1 cellular context compared by ENCODE assay signal in the genomic region with DNA sequence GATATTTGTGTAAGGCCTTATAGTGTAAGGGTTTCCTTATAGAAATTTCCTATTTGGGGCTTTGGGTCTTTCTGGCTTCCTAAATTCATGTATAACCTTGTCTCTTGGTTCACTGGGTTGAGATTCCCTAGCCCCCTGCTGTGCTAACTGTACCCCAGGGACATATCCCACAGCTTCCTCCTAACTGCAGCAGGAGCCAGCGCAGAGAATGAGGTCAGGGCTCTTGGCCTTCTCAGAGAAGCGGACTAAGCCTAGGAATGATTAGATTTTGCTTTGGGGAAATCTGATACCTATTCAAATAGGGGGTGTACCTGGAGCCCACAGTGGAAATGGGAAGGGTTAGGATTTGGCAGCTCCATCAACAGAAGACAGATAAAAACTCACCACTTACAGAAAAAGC.
TF ChIP-seq lines count a peak whose summit lies in the region.

No MANE protein-coding gene starts in this region.

TF ChIP-seq in HEK293, 187 proteins besides CTCF, POLR2A, EP300 and RAD21 (continued from another document):
- no peak for TF ChIP-seq RBAK (tag by site-specific recombination; IDR thresholded peaks at IDR 0.05)
- TF ChIP-seq, protein P1, sequence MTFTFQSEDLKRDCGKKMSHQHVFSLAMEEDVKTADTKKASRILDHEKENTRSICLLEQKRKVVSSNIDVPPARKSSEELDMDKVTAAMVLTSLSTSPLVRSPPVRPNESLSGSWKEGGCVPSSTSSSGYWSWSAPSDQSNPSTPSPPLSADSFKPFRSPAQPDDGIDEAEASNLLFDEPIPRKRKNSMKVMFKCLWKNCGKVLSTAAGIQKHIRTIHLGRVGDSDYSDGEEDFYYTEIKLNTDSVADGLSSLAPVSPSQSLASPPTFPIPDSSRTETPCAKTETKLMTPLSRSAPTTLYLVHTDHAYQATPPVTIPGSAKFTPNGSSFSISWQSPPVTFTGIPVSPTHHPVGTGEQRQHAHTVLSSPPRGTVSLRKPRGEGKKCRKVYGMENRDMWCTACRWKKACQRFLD (tag by site-specific recombination; IDR thresholded peaks at IDR 0.05), result no peak
- 0 out of 2 replicates have a peak, but pooled peaks have one; percentile 26 for TF ChIP-seq GLIS1 (tag by site-specific recombination; IDR thresholded peaks at IDR 0.05)
- TF ChIP-seq ZNF514 (tag by site-specific recombination; IDR thresholded peaks at IDR 0.05), result no peak
- TF ChIP-seq ZNF211 (tag by site-specific recombination; IDR thresholded peaks at IDR 0.05; ENCODE audit: low read depth), result no peak
- TF ChIP-seq ZSCAN23 (tag by site-specific recombination; IDR thresholded peaks at IDR 0.05), result no peak
- TF ChIP-seq ZBTB7A (tag by site-specific recombination; IDR thresholded peaks at IDR 0.05; ENCODE audit: low read depth), result no peak
